1 cellular context compared by ENCODE assay signal in genomic region chr2:118492335-118492734, GRCh38.
TF ChIP-seq lines count a peak whose summit lies in the region.

No MANE protein-coding gene starts in this region.

TF ChIP-seq in GM23338, 12 proteins besides CTCF, POLR2A, EP300 and RAD21 (continued from another document):
- TF ChIP-seq ZNF462 (CRISPR knock-in tag; IDR thresholded peaks at IDR 0.05) (no peak), EZH2phosphoT487 (IDR thresholded peaks at IDR 0.05; ENCODE audit: unreplicated experiment) (no peak), NANOG (IDR thresholded peaks at IDR 0.05; ENCODE audit: borderline replicate concordance) (no peak), STAT1 (IDR thresholded peaks at IDR 0.05; ENCODE audit: unreplicated experiment) (no peak), JUNB (IDR thresholded peaks at IDR 0.05; ENCODE audit: unreplicated experiment) (no peak), ZNF331 (CRISPR knock-in tag; IDR thresholded peaks at IDR 0.05; ENCODE audit: low read depth) (no peak)
- TF ChIP-seq, protein P1, sequence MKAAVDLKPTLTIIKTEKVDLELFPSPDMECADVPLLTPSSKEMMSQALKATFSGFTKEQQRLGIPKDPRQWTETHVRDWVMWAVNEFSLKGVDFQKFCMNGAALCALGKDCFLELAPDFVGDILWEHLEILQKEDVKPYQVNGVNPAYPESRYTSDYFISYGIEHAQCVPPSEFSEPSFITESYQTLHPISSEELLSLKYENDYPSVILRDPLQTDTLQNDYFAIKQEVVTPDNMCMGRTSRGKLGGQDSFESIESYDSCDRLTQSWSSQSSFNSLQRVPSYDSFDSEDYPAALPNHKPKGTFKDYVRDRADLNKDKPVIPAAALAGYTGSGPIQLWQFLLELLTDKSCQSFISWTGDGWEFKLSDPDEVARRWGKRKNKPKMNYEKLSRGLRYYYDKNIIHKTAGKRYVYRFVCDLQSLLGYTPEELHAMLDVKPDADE (IDR thresholded peaks at IDR 0.05) = no peak
TF ChIP-seq in GM23338: peak in this region for 0.
